Comparison of ENCODE assay signal across 20 cellular contexts in the genomic region with DNA sequence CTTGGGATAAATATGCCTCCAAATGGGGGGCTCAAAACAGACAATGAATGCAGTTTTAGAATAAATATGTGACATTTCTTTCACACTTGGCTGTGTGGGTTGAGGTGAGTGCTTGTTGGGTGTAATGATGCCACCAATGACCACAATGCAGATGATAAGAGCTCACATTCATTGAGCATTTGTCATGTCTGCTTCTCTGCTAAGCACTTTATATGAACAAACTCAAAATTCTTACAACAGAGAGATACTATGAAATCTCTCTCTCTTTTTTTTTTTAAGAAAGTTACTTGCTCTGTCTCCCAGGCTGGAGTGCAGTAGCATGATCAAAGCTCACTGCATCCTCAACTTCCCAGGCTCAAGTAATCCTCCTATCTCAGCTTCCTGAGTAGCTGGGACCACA.
DNase-seq lines count a peak whose midpoint lies in the region; ATAC-seq, FAIRE-seq and TF ChIP-seq lines count a peak whose summit lies in the region.
"Had no signal": no experiment of that assay in that cellular context is flagged by ENCODE, and none has a peak within 500 bp of the region (broad histone marks: within the 10 kb centered on the region; RNA-seq: fewer than 3 reads in every experiment).

No MANE protein-coding gene starts in this region.

- FAIRE-seq in HepG2 (lab: Jason Lieb, UNC), result no peak
- FAIRE-seq: D721Med, RCC 7860 had no signal

- H4K20me1 ChIP-seq in HepG2 (ENCODE audit: insufficient read depth, low read length), result no peaks in the 10 kb centered on the region
- H4K20me1 ChIP-seq: BLaER1 had no signal

- H2AFZ ChIP-seq in HepG2 (ENCODE audit: low read length), result no peak overlapping the region

- no TSS peak for BruUV-seq in HepG2 (replicated peaks; lab: Mats Ljungman, UMichigan)

- no peaks in the 10 kb centered on the region for H3K27me3 Mint-ChIP-seq in mesothelial cell of epicardium (ENCODE audit: low read depth)

- DNase-seq in A172 (ENCODE audit: low spot score) (peak; percentile 30), ascending aorta (ENCODE audit: low spot score in 2 of 2) (no peak), fibroblast of pulmonary artery (ENCODE audit: low read depth) (peak; percentile 40), mesothelial cell of epicardium (ENCODE audit: low spot score in 2 of 2, unreplicated experiment in 2 of 2) (no peak), HepG2 (ENCODE audit: low spot score) (no peak), esophagus squamous epithelium (lab: John Stamatoyannopoulos, UW) (no peak), GM20000 (ENCODE audit: low spot score) (no peak)
- no peak for DNase-seq in activated naive CD4-positive, alpha-beta T cell treated with Interleukin-2 at 50 U/mL for 16 hours
- DNase-seq: 8988T; CD8-positive, alpha-beta memory T cell; DMS79; H9; NCI-H1105; NCI-H1694 treated with DMSO at 0.1 percent for 48 hours; NCI-H2107; NCI-H526 treated with DMSO at 0.1 percent for 48 hours; SHP77 had no signal

- TF ChIP-seq EP300 in HepG2 (IDR thresholded peaks at IDR 0.05; ENCODE audit: low read depth in 2 of 2, low read length in 2 of 2) (no peak), HepG2 (CRISPR knock-in tag; IDR thresholded peaks at IDR 0.05; ENCODE audit: borderline replicate concordance) (no peak)

- no peak for TF ChIP-seq CTCF in ascending aorta (IDR thresholded peaks at IDR 0.05)
- TF ChIP-seq CTCF in fibroblast of pulmonary artery (IDR thresholded peaks at IDR 0.05; ENCODE audit: low read length, missing control alignments), result no peak
- TF ChIP-seq CTCF in mesothelial cell of epicardium (IDR thresholded peaks at IDR 0.05; ENCODE audit: unreplicated experiment), result no peak
- TF ChIP-seq CTCF in HepG2 (CRISPR knock-in tag; IDR thresholded peaks at IDR 0.05), result no peak
- TF ChIP-seq CTCF in esophagus squamous epithelium (IDR thresholded peaks at IDR 0.05), result no peak
- no peak for TF ChIP-seq CTCF in GM20000 (IDR thresholded peaks at IDR 0.05; ENCODE audit: extremely low read depth, missing control alignments)

- CTCF ChIA-PET in HepG2 (lab: Yijun Ruan, JAX; ENCODE audit: low intra/inter-chr PET ratio, low total read pairs), result no interaction called here

- no peak overlapping the region for H3K4me3 ChIP-seq in ascending aorta
- H3K4me3 ChIP-seq in fibroblast of pulmonary artery (replicated peaks; ENCODE audit: low read depth, low read length), result no peak overlapping the region
- H3K4me3 ChIP-seq in HepG2 (replicated peaks in 1 of 3; ENCODE audit: insufficient read depth in 1 of 3, low read depth in 2 of 3, low read length in 3 of 3), result no peak overlapping the region
- no peak overlapping the region for H3K4me3 ChIP-seq in esophagus squamous epithelium
- H3K4me3 ChIP-seq: BLaER1 had no signal

- TF ChIP-seq POLR2A in HepG2 (IDR thresholded peaks at IDR 0.05; ENCODE audit: insufficient read depth in 1 of 2, low read depth in 2 of 2, low read length in 2 of 2) (no peak), esophagus squamous epithelium (IDR thresholded peaks at IDR 0.05) (no peak)

- no peak for ATAC-seq in HepG2

- H3K9me3 ChIP-seq in ascending aorta (no peaks in the 10 kb centered on the region), HepG2 (ENCODE audit: low read length) (no peaks in the 10 kb centered on the region), esophagus squamous epithelium (no peaks in the 10 kb centered on the region)
- H3K9me3 ChIP-seq: BLaER1 had no signal

- in situ Hi-C loops in HepG2 (cut with HindIII; ENCODE audit: extremely low pct_ligation_motif_present, low pct_unique_long_range_greater_than_20kb), result no loop called here

- peaks cover 16 to 38% of the 10 kb centered on the region in 2 donors for H3K4me1 ChIP-seq in ascending aorta
- H3K4me1 ChIP-seq in HepG2 (ENCODE audit: insufficient read depth, low read length), result no peaks in the 10 kb centered on the region
- H3K4me1 ChIP-seq in esophagus squamous epithelium, result peaks cover 0 to 5% (median 5%) of the 10 kb centered on the region in 3 donors

- peak overlapping the region; percentile 83 for H3K27ac Mint-ChIP-seq in mesothelial cell of epicardium
- H3K27ac Mint-ChIP-seq: CD8-positive, alpha-beta memory T cell; H9 had no signal

- POLR2A ChIA-PET in HepG2 (lab: Yijun Ruan, JAX), result no interaction called here

- H3K79me2 ChIP-seq in HepG2 (ENCODE audit: insufficient read depth, low read length), result no peaks in the 10 kb centered on the region

- no peaks in the 10 kb centered on the region for H3K36me3 Mint-ChIP-seq in mesothelial cell of epicardium

- H3K4me1 Mint-ChIP-seq in mesothelial cell of epicardium, result peaks cover 67% of the 10 kb centered on the region
- H3K4me1 Mint-ChIP-seq: CD8-positive, alpha-beta memory T cell; H9 had no signal

- H3K4me3 Mint-ChIP-seq in mesothelial cell of epicardium, result no peak overlapping the region
- H3K4me3 Mint-ChIP-seq: CD8-positive, alpha-beta memory T cell; H9 had no signal

- peak overlapping the region; percentile 95 to 98 for H3K27ac ChIP-seq in ascending aorta
- no peak overlapping the region for H3K27ac ChIP-seq in HepG2 (ENCODE audit: extremely low read length, insufficient read depth, low read length)
- H3K27ac ChIP-seq in esophagus squamous epithelium, result no peak overlapping the region
- H3K27ac ChIP-seq: BLaER1 had no signal

- H3K36me3 ChIP-seq in ascending aorta (no peaks in the 10 kb centered on the region), HepG2 (replicated peaks in 1 of 2; ENCODE audit: control insufficient read depth in 1 of 2, insufficient read depth in 2 of 2, low read length in 2 of 2) (no peaks in the 10 kb centered on the region), esophagus squamous epithelium (no peaks in the 10 kb centered on the region)
- H3K36me3 ChIP-seq: BLaER1 had no signal

- intact Hi-C loops in ascending aorta (cut with DNase I), result no loop called here
- intact Hi-C loops in HepG2 (cut with micrococcal nuclease; ENCODE audit: unreplicated experiment), result no loop called here
- intact Hi-C loops in esophagus squamous epithelium (cut with DNase I), result no loop called here

- TF ChIP-seq RAD21 in HepG2 (CRISPR knock-in tag; IDR thresholded peaks at IDR 0.05), result no peak

- no peaks in the 10 kb centered on the region for H3K27me3 ChIP-seq in ascending aorta
- peaks cover 0 to 30% of the 10 kb centered on the region in 2 experiments; a peak in 2 of 5 replicates for H3K27me3 ChIP-seq in HepG2 (ENCODE audit: control insufficient read depth in 1 of 2, insufficient read depth in 2 of 2, low read length in 2 of 2)
- no peaks in the 10 kb centered on the region for H3K27me3 ChIP-seq in esophagus squamous epithelium
- H3K27me3 ChIP-seq: BLaER1 had no signal

- H3K9me3 Mint-ChIP-seq in mesothelial cell of epicardium, result peaks cover 9% of the 10 kb centered on the region
- H3K9me3 Mint-ChIP-seq: CD8-positive, alpha-beta memory T cell had no signal

- H3K9ac ChIP-seq in HepG2 (ENCODE audit: insufficient read depth, low read depth, low read length), result no peak overlapping the region
- H3K9ac ChIP-seq: BLaER1 had no signal

- no peak overlapping the region for H3K4me2 ChIP-seq in HepG2 (ENCODE audit: low read depth, low read length)

TF ChIP-seq in HepG2, 621 proteins besides CTCF, POLR2A, EP300 and RAD21:
- TF ChIP-seq TBX2 (CRISPR knock-in tag; IDR thresholded peaks at IDR 0.05; ENCODE audit: borderline replicate concordance) (no peak), ZNF234 (CRISPR knock-in tag; conservative IDR thresholded peaks at IDR 0.05) (no peak), ZNF143 (CRISPR knock-in tag; IDR thresholded peaks at IDR 0.05) (no peak)
TF ChIP-seq in HepG2: peak in this region for 0.

Comparison
In these comparisons a context has a peak if more than half of its experiments do, and no peak if none do; other contexts are left out.
1. DNase-seq: peak in A172 (single experiment) and fibroblast of pulmonary artery (single experiment); none in ascending aorta (0 of 2), mesothelial cell of epicardium (0 of 2), HepG2 (single experiment), esophagus squamous epithelium (single experiment), GM20000 (single experiment) and activated naive CD4-positive, alpha-beta T cell treated with Interleukin-2 at 50 U/mL for 16 hours (single experiment).
2. H3K27ac ChIP-seq: peak in ascending aorta (2 of 2); none in HepG2 (single experiment) and esophagus squamous epithelium (0 of 4).